In genomic region chr14:103372552-103373304, GRCh38 we compare ENCODE assay signal across 7 cellular contexts. TPM values are rescaled to one million over a fixed set of nuclear protein-coding genes. Genes with fewer than 3 reads are reported as not detected.
DNase-seq lines count a peak whose midpoint lies in the region; ATAC-seq and FAIRE-seq lines count a peak whose summit lies in the region.

No MANE protein-coding gene starts in this region.

- H3K4me2 ChIP-seq in neuronal stem cell (ENCODE audit: insufficient read depth, low read length, poor library complexity, severe bottlenecking): no peak overlapping the region

- H4K8ac ChIP-seq in neuronal stem cell (ENCODE audit: low read depth, low read length): no peak overlapping the region

- WGBS in neuronal stem cell (ENCODE audit: extremely low coverage in 2 of 2, insufficient read length in 2 of 2, insufficient replicate concordance in 1 of 2), 2 donors: no CpG with 5 or more reads among the region's 11 CpGs

- H2AK5ac ChIP-seq in neuronal stem cell (ENCODE audit: low read depth, low read length): no peak overlapping the region

- no peak overlapping the region for H3K18ac ChIP-seq in neuronal stem cell (ENCODE audit: low read length)

- no peaks in the 10 kb centered on the region for H3K9me3 ChIP-seq in neuronal stem cell (replicated peaks in 1 of 2; ENCODE audit: control insufficient read depth in 2 of 2, insufficient read depth in 1 of 2, low read depth in 1 of 2, low read length in 2 of 2)

- no peak for FAIRE-seq in HTR-8/SVneo (lab: Jason Lieb, UNC)

- peaks cover 0 to 5% (median 2%) of the 10 kb centered on the region in 3 experiments for H3K27me3 ChIP-seq in neuronal stem cell (ENCODE audit: control insufficient read depth in 3 of 3, insufficient read depth in 3 of 3, low read depth in 1 of 3, low read length in 3 of 3)

- H3K27ac ChIP-seq in neuronal stem cell (replicated peaks; ENCODE audit: low read length): no peak overlapping the region

- no peak overlapping the region for H3K9ac ChIP-seq in neuronal stem cell (ENCODE audit: low read depth, low read length, poor library complexity)

- no peak overlapping the region for H3K4ac ChIP-seq in neuronal stem cell (ENCODE audit: low read length)

- H3K36me3 ChIP-seq in neuronal stem cell (replicated peaks in 1 of 2; ENCODE audit: control insufficient read depth in 2 of 2, insufficient read depth in 2 of 2, low read length in 2 of 2): no peaks in the 10 kb centered on the region

- no peak for ATAC-seq in GM19351 (IDR thresholded peaks at IDR 0.05; ENCODE audit: unreplicated experiment)

- no peak overlapping the region for H3K23ac ChIP-seq in neuronal stem cell (ENCODE audit: low read depth, low read length, poor library complexity)

- H2BK120ac ChIP-seq in neuronal stem cell (ENCODE audit: low read depth, low read length): no peak overlapping the region

- no peak overlapping the region for H3K14ac ChIP-seq in neuronal stem cell (ENCODE audit: low read length)

- H3K79me1 ChIP-seq in neuronal stem cell (ENCODE audit: low read depth, low read length): no peaks in the 10 kb centered on the region

- no peak overlapping the region for H3K4me3 ChIP-seq in neuronal stem cell (ENCODE audit: low read length in 2 of 2)

- DNase-seq in Daoy (ENCODE audit: low read depth) (peak; percentile 97), HTR-8/SVneo (ENCODE audit: insufficient read length, low spot score) (peak; percentile 86), brain pericyte (ENCODE audit: low read depth, low spot score) (peak; percentile 22), neuronal stem cell (ENCODE audit: low spot score) (no peak), NCI-H1930 (lab: John Stamatoyannopoulos, UW) (no peak), NCI-H69 (lab: John Stamatoyannopoulos, UW) (no peak)

- H2AFZ ChIP-seq in neuronal stem cell (ENCODE audit: low read length): peak overlapping the region; percentile 27

- H3K4me1 ChIP-seq in neuronal stem cell (ENCODE audit: control insufficient read depth in 2 of 2, insufficient read depth in 1 of 2, low read depth in 1 of 2, low read length in 2 of 2): peaks cover 0 to 2% of the 10 kb centered on the region in 2 donors

- no peak overlapping the region for H2BK12ac ChIP-seq in neuronal stem cell (ENCODE audit: low read length)

- H4K91ac ChIP-seq in neuronal stem cell (ENCODE audit: low read depth, low read length, poor library complexity): no peak overlapping the region

- no peak overlapping the region for H2BK5ac ChIP-seq in neuronal stem cell (ENCODE audit: low read length)

- no peak overlapping the region for H2BK15ac ChIP-seq in neuronal stem cell (ENCODE audit: low read length)

RNA-seq across cellular contexts. Expression of gene MARK3, which starts 12.5 kb away (rescaled TPM):
- total RNA-seq in Daoy (2014; rRNA removed; shearing (Covaris generic)): 61.6 and 64.8 TPM in 2 replicates
- polyA plus RNA-seq in neuronal stem cell (2013, experiment 1 of 2): 55.4 TPM
- 55.0 TPM for polyA plus RNA-seq in neuronal stem cell (2013, experiment 2 of 2)

RNA-seq across cellular contexts. Expression of gene EIF5, which starts 38.7 kb away (rescaled TPM):
- 161 and 306 TPM in 2 replicates for total RNA-seq in Daoy (2014; rRNA removed; shearing (Covaris generic))
- 304 TPM for polyA plus RNA-seq in neuronal stem cell (2013, experiment 1 of 2)
- 312 TPM for polyA plus RNA-seq in neuronal stem cell (2013, experiment 2 of 2)

Comparison
In these comparisons a context has a peak if more than half of its experiments do, and no peak if none do; other contexts are left out.
1. DNase-seq: peak in Daoy (single experiment), HTR-8/SVneo (single experiment) and brain pericyte (single experiment); none in neuronal stem cell (single experiment), NCI-H1930 (0 of 2) and NCI-H69 (single experiment).